In the genomic region with DNA sequence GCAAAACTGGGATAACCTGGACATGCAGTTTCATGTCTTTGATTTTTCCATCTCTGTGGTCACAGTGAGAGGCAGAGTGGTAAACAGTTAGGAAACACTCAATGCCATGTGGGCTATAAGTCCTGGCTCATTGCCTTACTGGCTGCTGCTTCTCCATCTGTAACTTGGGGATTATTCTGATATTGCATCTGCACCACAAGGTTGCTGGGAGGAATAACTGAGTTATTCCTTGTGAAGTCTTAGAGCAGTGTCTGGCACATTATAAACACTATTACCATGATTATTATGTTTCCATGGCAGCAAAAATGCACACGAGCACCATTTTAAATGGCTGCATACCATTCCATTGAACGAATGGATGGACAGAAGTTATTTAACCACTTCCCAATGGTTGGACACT, we compare ENCODE assay signal across 18 cellular contexts.
DNase-seq lines count a peak whose midpoint lies in the region; TF ChIP-seq lines count a peak whose summit lies in the region.
"Had no signal": no experiment of that assay in that cellular context is flagged by ENCODE, and none has a peak within 500 bp of the region (broad histone marks: within the 10 kb centered on the region; RNA-seq: fewer than 3 reads in every experiment).

No MANE protein-coding gene starts in this region.

- DNase-seq in EH (ENCODE audit: low read depth) (peak; percentile 42), NCI-H82 (lab: John Stamatoyannopoulos, UW) (peak; percentile 64), choroid plexus epithelial cell (ENCODE audit: low read depth) (peak; percentile 16), fibroblast of villous mesenchyme (ENCODE audit: low read depth) (peak; percentile 83), cerebellar cortex (ENCODE audit: low spot score) (no peak), AG08395 (ENCODE audit: low spot score) (no peak), SHP77 treated with DMSO at 0.1 percent for 48 hours (lab: John Stamatoyannopoulos, UW) (no peak), GM10266 (ENCODE audit: extremely low spot score) (no peak)
- DNase-seq: DMS153, GF-D8, NCI-H1417, NCI-H187, NCI-H345, NCI-H526 treated with DMSO at 0.1 percent for 48 hours, Peyer's patch had no signal

- no peak for TF ChIP-seq CTCF in choroid plexus epithelial cell (conservative IDR thresholded peaks at IDR 0.05; ENCODE audit: low read depth, low read length)
- TF ChIP-seq CTCF in fibroblast of villous mesenchyme (IDR thresholded peaks at IDR 0.05; ENCODE audit: insufficient read depth, low read depth, low read length), result no peak
- TF ChIP-seq CTCF in GM10266 (IDR thresholded peaks at IDR 0.05; ENCODE audit: control insufficient read depth, insufficient read depth, low read depth, missing control alignments), result no peak

- H3K4me3 ChIP-seq in choroid plexus epithelial cell (ENCODE audit: low read depth, low read length) (no peak overlapping the region), fibroblast of villous mesenchyme (ENCODE audit: low read depth, low read length) (no peak overlapping the region)
- H3K4me3 ChIP-seq: GM12878, GM23338, Peyer's patch, SK-N-MC had no signal

Comparison
In these comparisons a context has a peak if more than half of its experiments do, and no peak if none do; other contexts are left out.
1. DNase-seq: peak in EH (single experiment), NCI-H82 (single experiment), choroid plexus epithelial cell (single experiment) and fibroblast of villous mesenchyme (single experiment); none in cerebellar cortex (single experiment), AG08395 (single experiment), SHP77 treated with DMSO at 0.1 percent for 48 hours (single experiment) and GM10266 (single experiment).